Comparison of ENCODE assay signal across 8 cellular contexts in the genomic region with DNA sequence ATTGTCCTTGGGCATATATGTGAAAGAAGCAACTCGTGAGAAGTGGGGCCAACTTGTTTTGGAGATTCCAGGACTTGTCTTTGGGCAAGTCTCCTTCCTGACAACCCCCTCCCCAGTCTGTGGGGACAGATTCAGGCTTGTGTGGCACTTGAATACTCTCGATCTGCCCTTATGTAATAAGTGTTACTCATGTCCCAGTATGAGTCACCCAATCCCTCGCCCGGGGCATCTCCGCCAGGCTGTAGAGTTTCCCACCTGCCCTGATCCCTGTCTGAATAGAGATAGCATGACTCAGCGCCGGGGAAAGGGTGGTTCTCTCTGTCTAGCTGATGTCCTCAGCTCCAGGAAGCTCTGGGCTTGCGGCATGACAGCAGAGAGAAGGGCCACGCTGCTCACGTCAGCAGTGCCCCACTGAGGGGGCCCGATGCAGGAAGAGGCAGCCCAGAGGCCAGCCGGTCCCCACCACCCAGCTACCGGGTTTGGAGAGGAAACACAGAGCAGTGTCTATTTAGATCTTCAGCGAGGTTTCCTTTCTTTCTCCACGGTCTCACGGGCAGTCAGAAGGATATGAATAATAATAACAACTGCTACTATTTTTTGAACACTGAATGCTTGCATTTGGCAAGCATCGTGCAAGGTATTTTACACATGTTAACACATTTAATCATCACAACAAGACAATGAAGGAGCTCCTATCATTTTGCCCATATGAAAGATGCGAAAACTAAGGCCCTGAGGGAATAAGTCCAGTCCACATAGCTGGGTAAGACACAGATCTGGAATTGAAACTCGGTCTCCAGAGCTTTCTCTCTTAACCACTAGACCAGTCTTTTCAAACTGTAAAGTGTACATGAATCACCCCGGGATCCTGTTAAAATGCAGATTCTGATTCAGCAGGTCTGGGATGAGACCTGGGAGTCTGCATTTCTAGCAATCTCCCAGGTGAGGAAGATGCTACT.
DNase-seq lines count a peak whose midpoint lies in the region; ATAC-seq and TF ChIP-seq lines count a peak whose summit lies in the region.

No MANE protein-coding gene starts in this region.

- H3K4me1 Mint-ChIP-seq in activated T-cell treated with anti-CD3 and anti-CD28 coated beads, Interleukin-2, amount 50 U/mL, for 24 hours (ENCODE audit: low read depth) = peaks cover 10% of the 10 kb centered on the region

- ATAC-seq in foreskin keratinocyte (peak; percentile 99), gastrocnemius medialis (peak; percentile 82 to 95)

- TF ChIP-seq CTCF in foreskin keratinocyte (conservative IDR thresholded peaks at IDR 0.05) (peak; percentile 4), gastrocnemius medialis (IDR thresholded peaks at IDR 0.05 in 4 of 5, conservative IDR thresholded peaks at IDR 0.05 in 1 of 5) (no peak)

- H3K36me3 Mint-ChIP-seq in activated T-cell treated with anti-CD3 and anti-CD28 coated beads, Interleukin-2, amount 50 U/mL, for 24 hours (ENCODE audit: low read depth) = no peaks in the 10 kb centered on the region

- intact Hi-C loops in gastrocnemius medialis (cut with DNase I; ENCODE audit: low total_unique reads) = no loop called here

- H3K36me3 ChIP-seq in gastrocnemius medialis = no peaks in the 10 kb centered on the region

- H3K27ac ChIP-seq in foreskin keratinocyte (peak overlapping the region; percentile 88), gastrocnemius medialis (no peak overlapping the region)

- no peaks in the 10 kb centered on the region for H3K9me3 Mint-ChIP-seq in activated T-cell treated with anti-CD3 and anti-CD28 coated beads, Interleukin-2, amount 50 U/mL, for 24 hours

- H3K4me3 ChIP-seq in gastrocnemius medialis = peak overlapping the region in 2 of 4 donors; percentile 16 to 35

- POLR2A ChIA-PET in HEK293T (lab: Yijun Ruan, JAX) = no interaction called here

- H3K4me1 ChIP-seq in foreskin keratinocyte (peaks cover 24% of the 10 kb centered on the region), gastrocnemius medialis (no peaks in the 10 kb centered on the region)

- CTCF ChIA-PET in HEK293T (lab: Yijun Ruan, JAX) = no interaction called here

- TF ChIP-seq POLR2A in gastrocnemius medialis (IDR thresholded peaks at IDR 0.05) = no peak

- H3K27me3 Mint-ChIP-seq in activated T-cell treated with anti-CD3 and anti-CD28 coated beads, Interleukin-2, amount 50 U/mL, for 24 hours = peaks cover 22% of the 10 kb centered on the region

- H3K27me3 ChIP-seq in foreskin keratinocyte (no peaks in the 10 kb centered on the region), gastrocnemius medialis (no peaks in the 10 kb centered on the region)

- H3K9me3 ChIP-seq in gastrocnemius medialis = no peaks in the 10 kb centered on the region

- in situ Hi-C loops in gastrocnemius medialis (cut with MboI; ENCODE audit: low sequenced_read_pairs in 4 of 4) = no loop called here

- no peak overlapping the region for H3K27ac Mint-ChIP-seq in activated T-cell treated with anti-CD3 and anti-CD28 coated beads, Interleukin-2, amount 50 U/mL, for 24 hours

- peak; percentile 71 for DNase-seq in DMS153 treated with DMSO at 0.1 percent for 48 hours (lab: John Stamatoyannopoulos, UW; ENCODE audit: unreplicated experiment)
- DNase-seq in HEK293T (ENCODE audit: extremely low spot score) = peak; percentile 40
- peak; percentile 33 for DNase-seq in NCI-H748 (lab: John Stamatoyannopoulos, UW; ENCODE audit: unreplicated experiment)
- peak; percentile 53 for DNase-seq in activated T-cell treated with anti-CD3 and anti-CD28 coated beads, Interleukin-2, amount 50 U/mL, for 24 hours
- peak; percentile 98 to 99 for DNase-seq in foreskin keratinocyte
- DNase-seq in gastrocnemius medialis = peak; percentile 25 to 62
- no peak for DNase-seq in effector CD8-positive, alpha-beta T cell (lab: John Stamatoyannopoulos, UW)
- DNase-seq in NCI-H82 treated with DMSO at 0.1 percent for 48 hours (lab: John Stamatoyannopoulos, UW; ENCODE audit: unreplicated experiment) = no peak

- H3K4me3 Mint-ChIP-seq in activated T-cell treated with anti-CD3 and anti-CD28 coated beads, Interleukin-2, amount 50 U/mL, for 24 hours = peak overlapping the region; percentile 38

TF ChIP-seq in HEK293T, 16 proteins besides CTCF, POLR2A, EP300 and RAD21:
- no peak for TF ChIP-seq HDGF (IDR thresholded peaks at IDR 0.05; ENCODE audit: borderline replicate concordance)

Comparison
In these comparisons a context has a peak if more than half of its experiments do, and no peak if none do; other contexts are left out.
1. DNase-seq: peak in DMS153 treated with DMSO at 0.1 percent for 48 hours (single experiment), HEK293T (single experiment), NCI-H748 (single experiment), activated T-cell treated with anti-CD3 and anti-CD28 coated beads, Interleukin-2, amount 50 U/mL, for 24 hours (single experiment), foreskin keratinocyte (2 of 2) and gastrocnemius medialis (2 of 2); none in effector CD8-positive, alpha-beta T cell (single experiment) and NCI-H82 treated with DMSO at 0.1 percent for 48 hours (single experiment).